In the genomic region with DNA sequence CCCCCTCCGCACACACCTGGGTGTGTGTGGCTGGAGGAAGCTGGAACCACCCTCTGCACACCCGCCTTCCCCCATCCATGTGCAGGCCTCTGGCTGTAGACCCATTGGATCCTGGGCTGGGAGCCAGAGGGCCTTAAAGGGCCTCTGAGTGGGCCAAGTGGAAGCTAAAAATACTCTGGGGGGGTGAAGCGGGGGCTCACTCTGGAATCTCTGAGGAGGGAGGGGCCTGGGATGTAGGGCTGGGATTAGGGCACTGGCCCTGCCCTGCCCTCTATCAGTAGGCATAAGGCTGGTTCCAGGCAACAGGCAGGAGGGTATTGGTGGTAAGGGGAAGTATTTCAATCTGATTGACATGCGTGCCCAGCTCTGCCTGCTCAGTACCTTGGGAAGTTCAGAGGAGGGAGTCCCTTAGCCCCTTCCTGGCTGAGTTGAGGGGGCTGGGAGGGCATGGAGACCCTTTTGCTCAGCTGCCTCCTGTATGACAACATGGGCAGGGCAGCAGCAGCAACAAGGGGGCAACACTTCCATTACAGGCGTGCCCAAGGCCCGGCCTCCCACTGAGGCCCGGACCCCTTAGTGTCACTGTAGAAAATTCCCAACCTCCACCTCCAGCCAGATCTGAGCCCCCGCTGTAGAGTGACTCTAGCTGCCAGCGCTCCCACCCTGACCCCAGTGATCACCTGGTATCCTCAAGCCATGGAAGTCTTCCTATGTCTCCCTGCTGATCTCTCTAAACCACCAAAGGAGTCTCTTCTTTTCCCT, we compare ENCODE assay signal across 2 cellular contexts.
TF ChIP-seq lines count a peak whose summit lies in the region.

No MANE protein-coding gene starts in this region.

TF ChIP-seq in liver, 16 proteins besides CTCF, POLR2A, EP300 and RAD21:
- TF ChIP-seq NR2F2 (IDR thresholded peaks at IDR 0.05): peak; percentile 41
- no peak for TF ChIP-seq EGR1 (IDR thresholded peaks at IDR 0.05; ENCODE audit: low read depth in 2 of 2)

TF ChIP-seq in HepG2, 621 proteins besides CTCF, POLR2A, EP300 and RAD21:
- TF ChIP-seq AGO2 (optimal IDR thresholded peaks at IDR 0.05; ENCODE audit: low read depth, low read length): no peak
- TF ChIP-seq DNMT1 (CRISPR knock-in tag; IDR thresholded peaks at IDR 0.05): no peak
- no peak for TF ChIP-seq PREB (CRISPR knock-in tag; IDR thresholded peaks at IDR 0.05)
- TF ChIP-seq JARID2 (CRISPR knock-in tag; IDR thresholded peaks at IDR 0.05; ENCODE audit: insufficient replicate concordance): no peak
- TF ChIP-seq SAP130 (CRISPR knock-in tag; IDR thresholded peaks at IDR 0.05; ENCODE audit: low read depth): no peak
- no peak for TF ChIP-seq ZNF280B (CRISPR knock-in tag; IDR thresholded peaks at IDR 0.05; ENCODE audit: borderline replicate concordance)
- TF ChIP-seq GZF1 (CRISPR knock-in tag; IDR thresholded peaks at IDR 0.05): no peak
- no peak for TF ChIP-seq ZSCAN30 (CRISPR knock-in tag; IDR thresholded peaks at IDR 0.05)
- no peak for TF ChIP-seq PBX2 (CRISPR knock-in tag; IDR thresholded peaks at IDR 0.05)
- no peak for TF ChIP-seq ZNF205 (CRISPR knock-in tag; IDR thresholded peaks at IDR 0.05)
- TF ChIP-seq CC2D1A (CRISPR knock-in tag; IDR thresholded peaks at IDR 0.05): no peak
- TF ChIP-seq REL (CRISPR knock-in tag; conservative IDR thresholded peaks at IDR 0.05): no peak
- no peak for TF ChIP-seq ZNF558 (CRISPR knock-in tag; IDR thresholded peaks at IDR 0.05; ENCODE audit: borderline replicate concordance)
